9 cellular contexts compared by ENCODE assay signal in the genomic region with DNA sequence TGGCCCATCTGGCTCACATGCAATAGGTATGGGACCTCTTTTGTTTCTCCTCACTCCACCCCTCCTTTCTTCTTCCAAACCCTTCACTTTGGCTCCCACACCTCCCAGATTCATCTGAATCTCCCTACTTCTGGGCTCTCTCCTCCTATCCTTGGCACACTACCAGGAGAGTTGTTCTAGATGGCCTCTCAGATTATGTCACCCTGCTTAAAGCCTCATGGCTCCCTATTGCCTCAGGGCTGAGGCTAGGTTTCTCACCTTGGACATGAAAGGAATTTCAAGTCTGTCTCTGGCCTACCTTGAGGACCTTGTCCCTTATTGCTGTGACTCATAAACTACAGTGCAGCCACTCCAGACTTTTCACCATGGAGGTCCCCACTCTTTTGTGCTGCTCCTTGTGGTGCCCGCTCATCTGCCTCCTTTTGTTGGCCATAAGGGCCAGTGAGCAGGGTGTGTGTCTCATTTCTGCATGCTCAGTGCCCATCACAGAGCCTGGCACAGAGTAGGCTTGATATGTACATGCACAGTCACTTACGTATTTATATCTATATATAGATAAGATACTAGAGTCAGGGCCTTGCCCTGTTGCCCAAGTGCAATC. TPM values are rescaled to one million over a fixed set of nuclear protein-coding genes. Genes with fewer than 3 reads are reported as not detected.
A peak's percentile ranks its signal among the peaks of the same experiment; 100 is the strongest.
DNase-seq lines count a peak whose midpoint lies in the region; ATAC-seq and TF ChIP-seq lines count a peak whose summit lies in the region.
"Had no signal": no experiment of that assay in that cellular context is flagged by ENCODE, and none has a peak within 500 bp of the region (broad histone marks: within the 10 kb centered on the region; RNA-seq: fewer than 3 reads in every experiment).

No MANE protein-coding gene starts in this region.

- peak overlapping the region; percentile 5 for H3K4me3 Mint-ChIP-seq in activated naive CD8-positive, alpha-beta T cell treated with anti-CD3 and anti-CD28 coated beads, Interleukin-2, amount 10 ng/mL, durations not matched to agents 7 days and 5 days
- no peak overlapping the region for H3K4me3 Mint-ChIP-seq in activated naive CD8-positive, alpha-beta T cell treated with anti-CD3 and anti-CD28 coated beads for 36 hours
- H3K4me3 Mint-ChIP-seq in CD4-positive, alpha-beta T cell = no peak overlapping the region

- H3K9me3 Mint-ChIP-seq in activated naive CD8-positive, alpha-beta T cell treated with anti-CD3 and anti-CD28 coated beads, Interleukin-2, amount 10 ng/mL, durations not matched to agents 7 days and 5 days = no peaks in the 10 kb centered on the region
- H3K9me3 Mint-ChIP-seq in activated naive CD8-positive, alpha-beta T cell treated with anti-CD3 and anti-CD28 coated beads for 36 hours = no peaks in the 10 kb centered on the region
- H3K9me3 Mint-ChIP-seq in CD4-positive, alpha-beta T cell = no peaks in the 10 kb centered on the region

- H3K4me3 ChIP-seq in coronary artery (peak overlapping the region; percentile 67), mesendoderm (ENCODE audit: low read length) (no peak overlapping the region), vagina (no peak overlapping the region)

- peak overlapping the region; percentile 55 for H3K9ac ChIP-seq in mesendoderm (ENCODE audit: low read length)

- ATAC-seq in activated naive CD8-positive, alpha-beta T cell treated with anti-CD3 and anti-CD28 coated beads, Interleukin-2, amount 10 ng/mL, durations not matched to agents 7 days and 5 days (ENCODE audit: low read depth) = no peak
- no peak for ATAC-seq in CD4-positive, alpha-beta T cell (ENCODE audit: poor library complexity)

- H3K18ac ChIP-seq in mesendoderm (ENCODE audit: low read length) = peak overlapping the region; percentile 57

- no peak overlapping the region for H4K8ac ChIP-seq in mesendoderm (ENCODE audit: low read depth, low read length)

- H3K4me1 ChIP-seq in mesendoderm (ENCODE audit: control insufficient read depth, low read depth, low read length) = peaks cover 25% of the 10 kb centered on the region
- peaks cover 73% of the 10 kb centered on the region for H3K4me1 ChIP-seq in vagina

- peak overlapping the region; percentile 10 for H2BK15ac ChIP-seq in mesendoderm (replicated peaks; ENCODE audit: low read depth)

- H2BK5ac ChIP-seq in mesendoderm (ENCODE audit: low read length) = peak overlapping the region; percentile 19

- intact Hi-C loops in vagina (cut with DNase I) = no loop called here
- intact Hi-C loops in CD4-positive, alpha-beta T cell (cut with DNase I, micrococcal nuclease) = no loop called here

- peaks cover 7% of the 10 kb centered on the region for H3K36me3 ChIP-seq in mesendoderm (ENCODE audit: control insufficient read depth, insufficient read depth, low read length)
- H3K36me3 ChIP-seq in vagina = peaks cover 0 to 9% of the 10 kb centered on the region in 2 donors

- H2AK5ac ChIP-seq in mesendoderm (ENCODE audit: low read length) = peak overlapping the region; percentile 85

- H2BK120ac ChIP-seq in mesendoderm (ENCODE audit: low read depth, low read length) = peak overlapping the region; percentile 65

- H3K56ac ChIP-seq in mesendoderm (ENCODE audit: low read length) = peak overlapping the region; percentile 80

- H3K4me2 ChIP-seq in mesendoderm (ENCODE audit: low read length) = no peak overlapping the region

- no peak for TF ChIP-seq CTCF in coronary artery (IDR thresholded peaks at IDR 0.05)
- no peak for TF ChIP-seq CTCF in vagina (IDR thresholded peaks at IDR 0.05)
- TF ChIP-seq CTCF in CD4-positive, alpha-beta T cell (IDR thresholded peaks at IDR 0.05) = no peak

- no CpG with 5 or more reads among the region's 2 CpGs for WGBS in mesendoderm (ENCODE audit: extremely low coverage, insufficient coverage, low lambda C conversion rate)

- peaks cover 7% of the 10 kb centered on the region for H3K4me1 Mint-ChIP-seq in activated naive CD8-positive, alpha-beta T cell treated with anti-CD3 and anti-CD28 coated beads, Interleukin-2, amount 10 ng/mL, durations not matched to agents 7 days and 5 days
- peaks cover 9% of the 10 kb centered on the region for H3K4me1 Mint-ChIP-seq in activated naive CD8-positive, alpha-beta T cell treated with anti-CD3 and anti-CD28 coated beads for 36 hours
- no peaks in the 10 kb centered on the region for H3K4me1 Mint-ChIP-seq in CD4-positive, alpha-beta T cell (ENCODE audit: low read depth)

- no peak overlapping the region for H3K27ac Mint-ChIP-seq in activated naive CD8-positive, alpha-beta T cell treated with anti-CD3 and anti-CD28 coated beads, Interleukin-2, amount 10 ng/mL, durations not matched to agents 7 days and 5 days
- no peak overlapping the region for H3K27ac Mint-ChIP-seq in activated naive CD8-positive, alpha-beta T cell treated with anti-CD3 and anti-CD28 coated beads for 36 hours
- H3K27ac Mint-ChIP-seq in CD4-positive, alpha-beta T cell = no peak overlapping the region

- no peaks in the 10 kb centered on the region for H3K9me3 ChIP-seq in vagina
- no peaks in the 10 kb centered on the region for H3K9me3 ChIP-seq in CD4-positive, alpha-beta T cell (ENCODE audit: control insufficient read depth, low read length)

- peaks cover 18% of the 10 kb centered on the region for H3K27me3 Mint-ChIP-seq in activated naive CD8-positive, alpha-beta T cell treated with anti-CD3 and anti-CD28 coated beads, Interleukin-2, amount 10 ng/mL, durations not matched to agents 7 days and 5 days
- H3K27me3 Mint-ChIP-seq in activated naive CD8-positive, alpha-beta T cell treated with anti-CD3 and anti-CD28 coated beads for 36 hours = peaks cover 7% of the 10 kb centered on the region
- H3K27me3 Mint-ChIP-seq in CD4-positive, alpha-beta T cell = no peaks in the 10 kb centered on the region

- H3K79me2 ChIP-seq in mesendoderm (ENCODE audit: control insufficient read depth, insufficient read depth, low read length) = peaks cover 16% of the 10 kb centered on the region

- CTCF ChIA-PET in CD4-positive, alpha-beta T cell (lab: Charles Lee) = no interaction called here

- TF ChIP-seq POLR2A in vagina (IDR thresholded peaks at IDR 0.05) = no peak

- H3K27ac ChIP-seq in coronary artery (peak overlapping the region; percentile 96 to 99), mesendoderm (ENCODE audit: low read depth, low read length) (peak overlapping the region; percentile 78), vagina (peak overlapping the region; percentile 95)
- H3K27ac ChIP-seq in CD4-positive, alpha-beta T cell (ENCODE audit: low read depth, low read length) = no peak overlapping the region

- peaks cover 7% of the 10 kb centered on the region for H3K79me1 ChIP-seq in mesendoderm (ENCODE audit: low read length)

- POLR2A ChIA-PET in activated naive CD8-positive, alpha-beta T cell treated with anti-CD3 and anti-CD28 coated beads, Interleukin-2, amount 10 ng/mL, durations not matched to agents 7 days and 5 days (lab: Charles Lee) = interaction anchor here (0.8 kb wide), 1 partner anchor 10 kb away, joined by 3 read pairs; a partner anchor contains a TSS
- POLR2A ChIA-PET in CD4-positive, alpha-beta T cell (lab: Charles Lee) = interaction anchor here (2.0 kb wide), 1 partner anchor 10 kb away, joined by 5 read pairs; a partner anchor contains a TSS

- peak overlapping the region; percentile 95 for H3K4ac ChIP-seq in mesendoderm (ENCODE audit: low read depth, low read length)

- no peak for DNase-seq in activated naive CD8-positive, alpha-beta T cell treated with anti-CD3 and anti-CD28 coated beads, Interleukin-2, amount 10 ng/mL, durations not matched to agents 7 days and 5 days
- DNase-seq in activated naive CD8-positive, alpha-beta T cell treated with anti-CD3 and anti-CD28 coated beads for 36 hours = no peak
- DNase-seq in coronary artery (ENCODE audit: low spot score) (peak; percentile 76), mesendoderm (peak; percentile 89), vagina (ENCODE audit: extremely low spot score in 2 of 2) (no peak), NCI-H187 (lab: John Stamatoyannopoulos, UW) (no peak)
- no peak for DNase-seq in CD4-positive, alpha-beta T cell
- DNase-seq in stimulated activated CD4-positive, alpha-beta T cell treated with anti-CD3 and anti-CD28 coated beads, Interleukin-12 subunit alpha, Interleukin-12 subunit beta, amount 100 ng/mL, for 4 hours = no peak

- H3K36me3 Mint-ChIP-seq in activated naive CD8-positive, alpha-beta T cell treated with anti-CD3 and anti-CD28 coated beads, Interleukin-2, amount 10 ng/mL, durations not matched to agents 7 days and 5 days = peaks cover 7% of the 10 kb centered on the region
- peaks cover 5% of the 10 kb centered on the region for H3K36me3 Mint-ChIP-seq in activated naive CD8-positive, alpha-beta T cell treated with anti-CD3 and anti-CD28 coated beads for 36 hours
- H3K36me3 Mint-ChIP-seq in CD4-positive, alpha-beta T cell (ENCODE audit: low read depth) = peaks cover 20% of the 10 kb centered on the region

- H4K5ac ChIP-seq in mesendoderm (ENCODE audit: low read length) = peak overlapping the region; percentile 8

- no peaks in the 10 kb centered on the region for H3K27me3 ChIP-seq in mesendoderm (ENCODE audit: insufficient read depth, low read length, poor library complexity)
- H3K27me3 ChIP-seq in vagina = no peaks in the 10 kb centered on the region
- H3K27me3 ChIP-seq in CD4-positive, alpha-beta T cell (ENCODE audit: control insufficient read depth, insufficient read depth, low read length) = no peaks in the 10 kb centered on the region

- H3K23ac ChIP-seq in mesendoderm (ENCODE audit: low read length) = no peak overlapping the region

RNA-seq across cellular contexts. Expression of a gene that starts 1.0 kb away (rescaled TPM):
- not detected for total RNA-seq in activated naive CD8-positive, alpha-beta T cell treated with anti-CD3 and anti-CD28 coated beads, Interleukin-2, amount 10 ng/mL, durations not matched to agents 7 days and 5 days
- under 1 TPM; 0.14 to 0.41 TPM for total RNA-seq in activated naive CD8-positive, alpha-beta T cell treated with anti-CD3 and anti-CD28 coated beads for 36 hours
- 93.5 TPM for polyA plus RNA-seq in mesendoderm (2013, experiment 1 of 2)
- 84.3 TPM for polyA plus RNA-seq in mesendoderm (2013, experiment 2 of 2)
- 205 TPM for total RNA-seq in vagina
- not detected for total RNA-seq in CD4-positive, alpha-beta T cell
- total RNA-seq: T-helper 2 cell treated with Interferon-gamma antibody and Interleukin-4, amounts not matched to agents 100 ng/mL and 5 ng/mL, for 36 hours had no signal

RNA-seq across cellular contexts. Expression of a gene that starts 9.7 kb away (rescaled TPM):
- 10 to 100 TPM; 26.8 to 27.4 TPM for total RNA-seq in activated naive CD8-positive, alpha-beta T cell treated with anti-CD3 and anti-CD28 coated beads, Interleukin-2, amount 10 ng/mL, durations not matched to agents 7 days and 5 days
- total RNA-seq in activated naive CD8-positive, alpha-beta T cell treated with anti-CD3 and anti-CD28 coated beads for 36 hours = 10 to 100 TPM; 14.0 to 16.0 TPM
- 51.0 TPM for polyA plus RNA-seq in mesendoderm (2013, experiment 1 of 2)
- polyA plus RNA-seq in mesendoderm (2013, experiment 2 of 2) = 48.4 TPM
- total RNA-seq in vagina = 77.3 TPM
- 10 to 100 TPM; 15.2 to 17.3 TPM for total RNA-seq in CD4-positive, alpha-beta T cell

RNA-seq across cellular contexts. Expression of a gene that starts 23.0 kb away (rescaled TPM):
- 1 to 10 TPM; 1.2 to 1.8 TPM for total RNA-seq in activated naive CD8-positive, alpha-beta T cell treated with anti-CD3 and anti-CD28 coated beads, Interleukin-2, amount 10 ng/mL, durations not matched to agents 7 days and 5 days
- total RNA-seq in activated naive CD8-positive, alpha-beta T cell treated with anti-CD3 and anti-CD28 coated beads for 36 hours = under 1 TPM in 1 of 2 experiments, not detected in 1; 0.10 TPM
- 1.5 TPM for polyA plus RNA-seq in mesendoderm (2013, experiment 1 of 2)
- 1.2 TPM for polyA plus RNA-seq in mesendoderm (2013, experiment 2 of 2)
- 1.5 TPM for total RNA-seq in vagina
- 1 to 10 TPM; 1.4 to 1.5 TPM for total RNA-seq in CD4-positive, alpha-beta T cell

RNA-seq across cellular contexts. Expression of a gene that starts 25.5 kb away (rescaled TPM):
- total RNA-seq in activated naive CD8-positive, alpha-beta T cell treated with anti-CD3 and anti-CD28 coated beads, Interleukin-2, amount 10 ng/mL, durations not matched to agents 7 days and 5 days = 1 to 10 TPM; 1.6 to 2.1 TPM
- total RNA-seq in activated naive CD8-positive, alpha-beta T cell treated with anti-CD3 and anti-CD28 coated beads for 36 hours = 1 to 10 TPM; 4.7 to 7.3 TPM
- polyA plus RNA-seq in mesendoderm (2013, experiment 1 of 2) = 30.4 TPM
- 29.6 TPM for polyA plus RNA-seq in mesendoderm (2013, experiment 2 of 2)
- 50.6 TPM for total RNA-seq in vagina
- total RNA-seq in CD4-positive, alpha-beta T cell = under 1 TPM; 0.66 to 0.73 TPM

Comparison
In these comparisons a context has a peak if more than half of its experiments do, and no peak if none do; other contexts are left out.
1. DNase-seq: peak in coronary artery (single experiment) and mesendoderm (single experiment); none in activated naive CD8-positive, alpha-beta T cell treated with anti-CD3 and anti-CD28 coated beads, Interleukin-2, amount 10 ng/mL, durations not matched to agents 7 days and 5 days (single experiment), activated naive CD8-positive, alpha-beta T cell treated with anti-CD3 and anti-CD28 coated beads for 36 hours (single experiment), vagina (0 of 2), CD4-positive, alpha-beta T cell (0 of 10), stimulated activated CD4-positive, alpha-beta T cell treated with anti-CD3 and anti-CD28 coated beads, Interleukin-12 subunit alpha, Interleukin-12 subunit beta, amount 100 ng/mL, for 4 hours (single experiment) and NCI-H187 (0 of 2).
2. RNA of a gene that starts 1.0 kb away (total RNA-seq): 205 TPM in vagina (single experiment); 0.14 to 0.41 TPM in activated naive CD8-positive, alpha-beta T cell treated with anti-CD3 and anti-CD28 coated beads for 36 hours, not detected in activated naive CD8-positive, alpha-beta T cell treated with anti-CD3 and anti-CD28 coated beads, Interleukin-2, amount 10 ng/mL, durations not matched to agents 7 days and 5 days and not detected in CD4-positive, alpha-beta T cell; every median in the first group is over 100 times any median in the second.